In the genomic region with DNA sequence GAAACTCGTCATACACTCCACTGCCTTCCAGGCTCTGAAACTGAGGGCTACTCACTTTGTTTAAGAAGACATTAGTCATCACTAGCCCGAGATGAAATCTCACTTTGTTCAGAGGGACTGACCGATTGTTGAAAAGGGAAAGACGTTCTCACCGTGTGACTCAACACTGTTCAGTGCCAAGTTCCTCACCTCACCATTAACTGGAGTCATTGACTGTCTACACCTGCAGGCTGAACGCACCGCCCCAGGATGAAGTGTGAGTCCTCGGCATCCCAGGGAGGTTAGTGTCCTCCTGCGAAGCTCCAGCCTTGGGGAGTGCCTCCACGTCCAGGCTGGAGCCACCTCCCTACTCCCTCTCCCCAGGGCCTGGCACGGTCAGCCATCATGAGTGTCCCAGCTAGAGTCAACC, we compare ENCODE assay signal across 10 cellular contexts. TPM values are rescaled to one million over a fixed set of nuclear protein-coding genes. Genes with fewer than 3 reads are reported as not detected.
DNase-seq lines count a peak whose midpoint lies in the region; ATAC-seq, FAIRE-seq and TF ChIP-seq lines count a peak whose summit lies in the region.
"Had no signal": no experiment of that assay in that cellular context is flagged by ENCODE, and none has a peak within 500 bp of the region (broad histone marks: within the 10 kb centered on the region; RNA-seq: fewer than 3 reads in every experiment).

No MANE protein-coding gene starts in this region.

- no peaks in the 10 kb centered on the region for H3K9me3 ChIP-seq in RWPE2 (ENCODE audit: severe bottlenecking)

- H3K4me3 ChIP-seq in RWPE2 (ENCODE audit: severe bottlenecking) (no peak overlapping the region), fibroblast of pulmonary artery (replicated peaks; ENCODE audit: low read depth, low read length) (no peak overlapping the region)

- intact Hi-C loops in CD14-positive monocyte (cut with micrococcal nuclease) = no loop called here

- peak; percentile 98 for ATAC-seq in RWPE2 (ENCODE audit: low read depth)
- ATAC-seq: left ventricle myocardium superior had no signal

- H3K27me3 Mint-ChIP-seq in CD14-positive monocyte (ENCODE audit: low read depth in 3 of 3) = peaks cover 4 to 12% (median 9%) of the 10 kb centered on the region in 3 donors

- peaks cover 0 to 2% (median 0%) of the 10 kb centered on the region in 7 donors for H3K9me3 Mint-ChIP-seq in CD14-positive monocyte

- H3K27ac Mint-ChIP-seq in CD14-positive monocyte = no peak overlapping the region

- no peaks in the 10 kb centered on the region for H3K4me1 Mint-ChIP-seq in CD14-positive monocyte

- TF ChIP-seq POLR2A in GM12891 (IDR thresholded peaks at IDR 0.05; ENCODE audit: low read depth, low read length) = no peak

- peak; percentile 85 for DNase-seq in 8988T
- no peak for DNase-seq in GM12891 (ENCODE audit: insufficient read length, low spot score)
- peak; percentile 94 for DNase-seq in RWPE2 (ENCODE audit: low spot score)
- peak; percentile 83 for DNase-seq in fibroblast of pulmonary artery (ENCODE audit: low read depth)
- DNase-seq in CD14-positive monocyte (ENCODE audit: low spot score) = no peak
- DNase-seq in pons (ENCODE audit: low spot score) = no peak
- DNase-seq in COLO668 (lab: John Stamatoyannopoulos, UW; ENCODE audit: unreplicated experiment) = no peak
- no peak for DNase-seq in NOMO-1 (lab: John Stamatoyannopoulos, UW; ENCODE audit: unreplicated experiment in 2 of 2)
- DNase-seq: left ventricle myocardium superior, Right ventricle myocardium superior had no signal

- no peak overlapping the region for H3K4me3 Mint-ChIP-seq in CD14-positive monocyte

- peak overlapping the region; percentile 41 for H3K27ac ChIP-seq in RWPE2 (ENCODE audit: poor library complexity, severe bottlenecking)

- peaks cover 5% of the 10 kb centered on the region for H3K4me1 ChIP-seq in RWPE2 (ENCODE audit: insufficient read depth, poor library complexity, severe bottlenecking)

- no peaks in the 10 kb centered on the region for H3K36me3 ChIP-seq in RWPE2 (ENCODE audit: low read depth)

- H3K27me3 ChIP-seq in RWPE2 (ENCODE audit: insufficient read depth, poor library complexity, severe bottlenecking) = no peaks in the 10 kb centered on the region

- H3K36me3 Mint-ChIP-seq in CD14-positive monocyte = no peaks in the 10 kb centered on the region

- peak; percentile 26 for FAIRE-seq in GM12891 (lab: Jason Lieb, UNC)

- no peak for TF ChIP-seq CTCF in RWPE2 (IDR thresholded peaks at IDR 0.05; ENCODE audit: poor library complexity, severe bottlenecking)
- no peak for TF ChIP-seq CTCF in fibroblast of pulmonary artery (IDR thresholded peaks at IDR 0.05; ENCODE audit: low read length, missing control alignments)
- TF ChIP-seq CTCF in CD14-positive monocyte (IDR thresholded peaks at IDR 0.05) = no peak

TF ChIP-seq in GM12891, 5 proteins besides CTCF, POLR2A, EP300 and RAD21:
- TF ChIP-seq POU2F2 (IDR thresholded peaks at IDR 0.05; ENCODE audit: low read depth, low read length) (no peak), POLR2AphosphoS5 (IDR thresholded peaks at IDR 0.05; ENCODE audit: low read depth, low read length) (no peak), TAF1 (IDR thresholded peaks at IDR 0.05; ENCODE audit: low read depth, low read length) (no peak), SPI1 (IDR thresholded peaks at IDR 0.05; ENCODE audit: low read depth, low read length) (no peak), PAX5 (IDR thresholded peaks at IDR 0.05; ENCODE audit: insufficient read depth, low read length, severe bottlenecking) (no peak)

RNA-seq across cellular contexts. Expression of gene FADD, which starts 30.4 kb away (rescaled TPM):
- 15.2 TPM for polyA plus RNA-seq in GM12891 (2012; ENCODE audit: low read depth, missing spikeins)
- polyA plus RNA-seq in CD14-positive monocyte = 1 to 10 TPM; 7.7 to 9.5 TPM

RNA-seq across cellular contexts. Expression of gene PPFIA1, which starts 37.0 kb away (rescaled TPM):
- 10.0 TPM for polyA plus RNA-seq in GM12891 (2012; ENCODE audit: low read depth, missing spikeins)
- polyA plus RNA-seq in CD14-positive monocyte = 10 to 100 TPM in 1 of 2 donors, 1 to 10 TPM in 1; 7.5 to 15.5 TPM

Comparison
In these comparisons a context has a peak if more than half of its experiments do, and no peak if none do; other contexts are left out.
1. DNase-seq: peak in 8988T (single experiment), RWPE2 (single experiment) and fibroblast of pulmonary artery (single experiment); none in GM12891 (single experiment), CD14-positive monocyte (single experiment), pons (single experiment), COLO668 (single experiment) and NOMO-1 (0 of 2).